Comparison of ENCODE assay signal across 13 cellular contexts in genomic region chr7:22584179-22584578, GRCh38.
A peak's percentile ranks its signal among the peaks of the same experiment; 100 is the strongest.
DNase-seq lines count a peak whose midpoint lies in the region; ATAC-seq, FAIRE-seq and TF ChIP-seq lines count a peak whose summit lies in the region.
"Had no signal": no experiment of that assay in that cellular context is flagged by ENCODE, and none has a peak within 500 bp of the region (broad histone marks: within the 10 kb centered on the region; RNA-seq: fewer than 3 reads in every experiment).

No MANE protein-coding gene starts in this region.

- no peak overlapping the region for H3K23ac ChIP-seq in H1 (ENCODE audit: insufficient read length)

- H3K4me3 ChIP-seq in Caco-2 (ENCODE audit: low read depth, low read length) (no peak overlapping the region), H1 (ENCODE audit: extremely low read depth in 1 of 4, insufficient read depth in 2 of 4, low read depth in 3 of 4, low read length in 4 of 4) (no peak overlapping the region), hepatocyte (no peak overlapping the region), ascending aorta (no peak overlapping the region)
- H3K4me3 ChIP-seq: dorsolateral prefrontal cortex had no signal

- peaks cover 38% of the 10 kb centered on the region for H3K4me1 Mint-ChIP-seq in Caco-2 (ENCODE audit: low read depth, unreplicated experiment)
- H3K4me1 Mint-ChIP-seq in activated CD8-positive, alpha-beta T cell treated with anti-CD3 and anti-CD28 coated beads for 36 hours (ENCODE audit: low read depth) = peaks cover 6% of the 10 kb centered on the region

- H2AFZ ChIP-seq in H1 (ENCODE audit: low read length) (no peak overlapping the region), hepatocyte (no peak overlapping the region)

- no peak overlapping the region for H2BK15ac ChIP-seq in H1 (ENCODE audit: low read length)

- H3K4me2 ChIP-seq in H1 (ENCODE audit: insufficient read depth in 1 of 2, low read depth in 2 of 2, low read length in 2 of 2) (no peak overlapping the region), hepatocyte (no peak overlapping the region)

- no peaks in the 10 kb centered on the region for H3K23me2 ChIP-seq in H1 (ENCODE audit: low read depth, low read length)

- no peak overlapping the region for H2BK12ac ChIP-seq in H1 (ENCODE audit: low read depth, low read length)

- H3K9me2 ChIP-seq in hepatocyte (replicated peaks; ENCODE audit: insufficient read depth) = no peaks in the 10 kb centered on the region

- H3K79me1 ChIP-seq in H1 (ENCODE audit: low read depth, low read length) = no peaks in the 10 kb centered on the region

- CTCF ChIA-PET in Caco-2 (lab: Charles Lee) (interaction anchor here (0.6 to 1.6 kb wide), 2 partner anchors 93 to 144 kb away, joined by 4 to 7 read pairs; no protein-coding TSS in a partner anchor), H1 (lab: Charles Lee; ENCODE audit: partially characterized antibody) (interaction anchor here (0.6 to 10.4 kb wide), 5 partner anchors 11 to 808 kb away, joined by 3 to 145 read pairs (median 3); partner anchors contain the start of gene IL6)
- CTCF ChIA-PET in activated CD8-positive, alpha-beta T cell treated with anti-CD3 and anti-CD28 coated beads for 36 hours (lab: Charles Lee) = no interaction called here

- no peak overlapping the region; the same call in 1 of the 2 replicates for H2AK5ac ChIP-seq in H1 (ENCODE audit: low read depth, low read length)

- no peak for TF ChIP-seq RAD21 in H1 (IDR thresholded peaks at IDR 0.05 in 1 of 2, conservative IDR thresholded peaks at IDR 0.05 in 1 of 2; ENCODE audit: low read depth in 2 of 2, low read length in 2 of 2)

- H3K27ac ChIP-seq in H1 (ENCODE audit: low read depth, low read length) (no peak overlapping the region), hepatocyte (no peak overlapping the region), ascending aorta (peak overlapping the region in 1 of 2 donors; percentile 21)

- H3K27me3 Mint-ChIP-seq in Caco-2 (ENCODE audit: insufficient read depth, unreplicated experiment) = no peaks in the 10 kb centered on the region
- H3K27me3 Mint-ChIP-seq in activated CD8-positive, alpha-beta T cell treated with anti-CD3 and anti-CD28 coated beads for 36 hours = peaks cover 29% of the 10 kb centered on the region

- H3K9me3 ChIP-seq in Caco-2 = no peaks in the 10 kb centered on the region
- H3K9me3 ChIP-seq in H1 (ENCODE audit: insufficient read depth in 2 of 2, low read depth in 1 of 2, low read length in 1 of 2) = no peaks in the 10 kb centered on the region
- H3K9me3 ChIP-seq in hepatocyte (ENCODE audit: low read depth) = no peaks in the 10 kb centered on the region
- no peaks in the 10 kb centered on the region for H3K9me3 ChIP-seq in ascending aorta

- H3K4me1 ChIP-seq in Caco-2 = peaks cover 39% of the 10 kb centered on the region
- peaks cover 4 to 17% (median 9%) of the 10 kb centered on the region in 4 experiments; a peak in 4 of 7 replicates for H3K4me1 ChIP-seq in H1 (replicated peaks in 1 of 4; ENCODE audit: control insufficient read depth in 3 of 4, insufficient read depth in 4 of 4, low read length in 3 of 4)
- H3K4me1 ChIP-seq in hepatocyte (ENCODE audit: insufficient read depth) = peaks cover 6% of the 10 kb centered on the region
- H3K4me1 ChIP-seq in ascending aorta = peaks cover 4 to 17% of the 10 kb centered on the region in 2 donors

- H3K14ac ChIP-seq in H1 (ENCODE audit: insufficient read length) = no peak overlapping the region

- no peak overlapping the region; the same call in 1 of the 2 replicates for H3K18ac ChIP-seq in H1 (ENCODE audit: extremely low read depth, low read length)

- intact Hi-C loops in Caco-2 (cut with micrococcal nuclease; ENCODE audit: unreplicated experiment) = no loop called here
- intact Hi-C loops in activated CD8-positive, alpha-beta T cell treated with anti-CD3 and anti-CD28 coated beads for 36 hours (cut with micrococcal nuclease) = no loop called here
- intact Hi-C loops in ascending aorta (cut with DNase I) = loop anchor here (10.0 kb wide), 1 partner anchor 369 kb away; no protein-coding TSS in a partner anchor

- TF ChIP-seq EP300 in H1 (IDR thresholded peaks at IDR 0.05; ENCODE audit: borderline replicate concordance in 1 of 2, low read depth in 2 of 2, low read length in 2 of 2) = no peak

- H3K27ac Mint-ChIP-seq in Caco-2 (ENCODE audit: unreplicated experiment) = peak overlapping the region; percentile 92
- no peak overlapping the region for H3K27ac Mint-ChIP-seq in activated CD8-positive, alpha-beta T cell treated with anti-CD3 and anti-CD28 coated beads for 36 hours
- H3K27ac Mint-ChIP-seq: activated naive CD4-positive, alpha-beta T cell treated with anti-CD3 and anti-CD28 coated beads for 36 hours had no signal

- H4K8ac ChIP-seq in H1 (ENCODE audit: extremely low read depth, insufficient read depth, low read length) = no peak overlapping the region

- no peak overlapping the region for H3K4me3 Mint-ChIP-seq in Caco-2 (ENCODE audit: unreplicated experiment)
- H3K4me3 Mint-ChIP-seq in activated CD8-positive, alpha-beta T cell treated with anti-CD3 and anti-CD28 coated beads for 36 hours = no peak overlapping the region
- H3K4me3 Mint-ChIP-seq: activated naive CD4-positive, alpha-beta T cell treated with anti-CD3 and anti-CD28 coated beads for 36 hours had no signal

- no peak overlapping the region for H4K5ac ChIP-seq in H1 (ENCODE audit: insufficient read length, low read depth, low read length)

- no peaks in the 10 kb centered on the region for H3K36me3 ChIP-seq in Caco-2 (ENCODE audit: control insufficient read depth, insufficient read depth, low read length)
- H3K36me3 ChIP-seq in H1 (ENCODE audit: control insufficient read depth in 2 of 4, insufficient read depth in 4 of 4, low read length in 3 of 4) = no peaks in the 10 kb centered on the region
- no peaks in the 10 kb centered on the region for H3K36me3 ChIP-seq in hepatocyte (replicated peaks; ENCODE audit: insufficient read depth, low read depth)
- H3K36me3 ChIP-seq in ascending aorta = no peaks in the 10 kb centered on the region

- no peak for TF ChIP-seq POLR2A in H1 (IDR thresholded peaks at IDR 0.05; ENCODE audit: control extremely low read depth in 1 of 2, low read depth in 2 of 2, low read length in 2 of 2)
- no peak for TF ChIP-seq POLR2A in GM12892 (IDR thresholded peaks at IDR 0.05; ENCODE audit: low read depth, low read length)

- no peak overlapping the region for H2BK5ac ChIP-seq in H1 (ENCODE audit: low read depth, low read length)

- TF ChIP-seq CTCF in Caco-2 (IDR thresholded peaks at IDR 0.05; ENCODE audit: insufficient read depth in 1 of 2, low read depth in 1 of 2, low read length in 1 of 2, severe bottlenecking in 1 of 2, unreplicated experiment in 1 of 2) (no peak), H1 (IDR thresholded peaks at IDR 0.05; ENCODE audit: control extremely low read depth in 1 of 3, insufficient read depth in 1 of 3, low read depth in 1 of 3, low read length in 3 of 3) (no peak), hepatocyte (IDR thresholded peaks at IDR 0.05; ENCODE audit: poor library complexity) (no peak), ascending aorta (IDR thresholded peaks at IDR 0.05) (no peak)
- no peak for TF ChIP-seq CTCF in activated CD8-positive, alpha-beta T cell treated with anti-CD3 and anti-CD28 coated beads for 36 hours (IDR thresholded peaks at IDR 0.05)

- no peak overlapping the region for H4K91ac ChIP-seq in H1 (replicated peaks; ENCODE audit: insufficient read length, low read length)

- H2BK20ac ChIP-seq in H1 (ENCODE audit: low read length) = peak overlapping the region; percentile 87; the same call in 1 of the 2 replicates

- no peak overlapping the region for H2BK120ac ChIP-seq in H1 (replicated peaks; ENCODE audit: low read depth, low read length)

- WGBS in H1 (ENCODE audit: extremely low coverage in 1 of 2, insufficient coverage in 1 of 2, insufficient read length in 1 of 2, insufficient replicate concordance in 2 of 2, low coverage in 1 of 2, low lambda C conversion rate in 2 of 2, missing lambda C conversion rate in 1 of 2), 2 experiments = 93% methylated on average over 1 of the region's 1 CpG; no CpG with 5 or more reads in 1 of the 2 experiments
- 79% methylated on average over 1 of the region's 1 CpG for WGBS in hepatocyte (ENCODE audit: low lambda C conversion rate, missing lambda C conversion rate)

- H3K27me3 ChIP-seq in Caco-2 (replicated peaks; ENCODE audit: control insufficient read depth, insufficient read depth, low read length) = no peaks in the 10 kb centered on the region
- H3K27me3 ChIP-seq in H1 (replicated peaks in 1 of 4; ENCODE audit: control insufficient read depth in 3 of 4, extremely low read depth in 1 of 4, insufficient read depth in 3 of 4, low read length in 3 of 4) = no peaks in the 10 kb centered on the region
- H3K27me3 ChIP-seq in hepatocyte = no peaks in the 10 kb centered on the region
- H3K27me3 ChIP-seq in ascending aorta = no peaks in the 10 kb centered on the region
- H3K27me3 ChIP-seq: dorsolateral prefrontal cortex had no signal

- H4K20me1 ChIP-seq in H1 (replicated peaks in 1 of 2; ENCODE audit: control insufficient read depth in 1 of 2, insufficient read depth in 2 of 2, low read length in 2 of 2) (no peaks in the 10 kb centered on the region), hepatocyte (ENCODE audit: insufficient read depth, poor library complexity, severe bottlenecking) (no peaks in the 10 kb centered on the region)

- H3K36me3 Mint-ChIP-seq in Caco-2 (ENCODE audit: insufficient read depth, unreplicated experiment) = peaks cover 9% of the 10 kb centered on the region
- no peaks in the 10 kb centered on the region for H3K36me3 Mint-ChIP-seq in activated CD8-positive, alpha-beta T cell treated with anti-CD3 and anti-CD28 coated beads for 36 hours (ENCODE audit: low read depth)

- no peak for FAIRE-seq in H1 (lab: Jason Lieb, UNC)
- FAIRE-seq in GM12892 (lab: Jason Lieb, UNC) = no peak

- no peak overlapping the region for H3K9ac ChIP-seq in H1 (replicated peaks in 1 of 4; ENCODE audit: extremely low read depth in 1 of 4, low read depth in 3 of 4, low read length in 3 of 4)

- no peak overlapping the region for H3K4ac ChIP-seq in H1 (replicated peaks; ENCODE audit: insufficient read length, low read depth, low read length)

- no TSS peak for BruUV-seq in Caco-2 (replicated peaks; lab: Mats Ljungman, UMichigan)

- POLR2A ChIA-PET in Caco-2 (lab: Charles Lee) (interaction anchor here (1.5 kb wide), 1 partner anchor 24 kb away, joined by 9 read pairs; no protein-coding TSS in a partner anchor), H1 (lab: Charles Lee; ENCODE audit: partially characterized antibody) (interaction anchor here (1.3 to 2.5 kb wide), 2 partner anchors 22 to 125 kb away, joined by 4 to 12 read pairs; no protein-coding TSS in a partner anchor)
- POLR2A ChIA-PET in activated CD8-positive, alpha-beta T cell treated with anti-CD3 and anti-CD28 coated beads for 36 hours (lab: Charles Lee) = no interaction called here

- DNase-seq in Caco-2 (no peak), H1 (ENCODE audit: low read depth in 1 of 2, low spot score in 2 of 2) (no peak), hepatocyte (ENCODE audit: low spot score) (no peak), ascending aorta (ENCODE audit: low spot score in 2 of 2) (no peak), GM12892 (ENCODE audit: insufficient read length) (no peak)
- no peak for DNase-seq in activated CD8-positive, alpha-beta T cell treated with anti-CD3 and anti-CD28 coated beads for 36 hours
- DNase-seq: activated CD4-positive, CD25-positive, alpha-beta regulatory T cell treated with anti-CD3 and anti-CD28 coated beads, Interleukin-2, amount 50 U/mL, for 72 hours; activated naive CD4-positive, alpha-beta T cell treated with anti-CD3 and anti-CD28 coated beads for 36 hours; dorsolateral prefrontal cortex; NCI-H2081; stimulated activated naive CD4-positive, alpha-beta T cell had no signal

- no peak overlapping the region for H3K56ac ChIP-seq in H1 (replicated peaks; ENCODE audit: insufficient read length, low read depth, low read length)

- ATAC-seq in GM19372 (IDR thresholded peaks at IDR 0.05; ENCODE audit: low read depth, unreplicated experiment) = peak; percentile 54
- ATAC-seq in HG03432 (IDR thresholded peaks at IDR 0.05; ENCODE audit: unreplicated experiment) = peak; percentile 85
- no peak for ATAC-seq in activated CD8-positive, alpha-beta T cell treated with anti-CD3 and anti-CD28 coated beads for 36 hours

- peaks cover 9% of the 10 kb centered on the region for H3K9me3 Mint-ChIP-seq in Caco-2 (ENCODE audit: unreplicated experiment)
- H3K9me3 Mint-ChIP-seq in activated CD8-positive, alpha-beta T cell treated with anti-CD3 and anti-CD28 coated beads for 36 hours = no peaks in the 10 kb centered on the region
- H3K9me3 Mint-ChIP-seq: activated naive CD4-positive, alpha-beta T cell treated with anti-CD3 and anti-CD28 coated beads for 36 hours had no signal

- H3K79me2 ChIP-seq in H1 (ENCODE audit: control insufficient read depth in 1 of 2, insufficient read depth in 2 of 2, low read length in 2 of 2) = no peaks in the 10 kb centered on the region
- no peaks in the 10 kb centered on the region for H3K79me2 ChIP-seq in hepatocyte
